31 cellular contexts compared by ENCODE assay signal in genomic region chr10:25696013-25696708, GRCh38.
DNase-seq lines count a peak whose midpoint lies in the region; FAIRE-seq and TF ChIP-seq lines count a peak whose summit lies in the region.
"Had no signal": no experiment of that assay in that cellular context is flagged by ENCODE, and none has a peak within 500 bp of the region (broad histone marks: within the 10 kb centered on the region; RNA-seq: fewer than 3 reads in every experiment).

No MANE protein-coding gene starts in this region.

- H3K27ac ChIP-seq in 22Rv1 (no peak overlapping the region), endodermal cell (ENCODE audit: low read depth, low read length) (no peak overlapping the region), Karpas-422 (ENCODE audit: low read length) (no peak overlapping the region)
- H3K27ac ChIP-seq: breast epithelium, HL-60, KMS-11, left ventricle myocardium inferior, sigmoid colon, stomach had no signal

- no peaks in the 10 kb centered on the region for H3K9me2 ChIP-seq in Karpas-422 (replicated peaks; ENCODE audit: insufficient read depth, low read length)

- no peaks in the 10 kb centered on the region for H3K79me2 ChIP-seq in Karpas-422 (ENCODE audit: low read length)

- no peak overlapping the region for H2AFZ ChIP-seq in Karpas-422 (ENCODE audit: low read length)

- no peak for TF ChIP-seq POLR2A in NB4 (IDR thresholded peaks at IDR 0.05; ENCODE audit: extremely low read depth, insufficient read length)

- H3K27ac Mint-ChIP-seq in Caco-2 (ENCODE audit: unreplicated experiment) (no peak overlapping the region), endodermal cell (no peak overlapping the region)
- H3K27ac Mint-ChIP-seq: activated naive CD8-positive, alpha-beta T cell treated with anti-CD3 and anti-CD28 coated beads for 36 hours; effector memory CD8-positive, alpha-beta T cell; progenitor cell of endocrine pancreas had no signal

- no peaks in the 10 kb centered on the region for H3K4me1 ChIP-seq in Caco-2
- no peaks in the 10 kb centered on the region for H3K4me1 ChIP-seq in endodermal cell (ENCODE audit: control insufficient read depth, insufficient read depth, low read length)
- H3K4me1 ChIP-seq in Karpas-422 (ENCODE audit: low read length) = no peaks in the 10 kb centered on the region
- H3K4me1 ChIP-seq: breast epithelium, left ventricle myocardium inferior, sigmoid colon had no signal

- H3K36me3 ChIP-seq in Caco-2 (ENCODE audit: control insufficient read depth, insufficient read depth, low read length) (no peaks in the 10 kb centered on the region), endodermal cell (ENCODE audit: control insufficient read depth, insufficient read depth, low read length) (no peaks in the 10 kb centered on the region), Karpas-422 (ENCODE audit: insufficient read depth, low read length) (no peaks in the 10 kb centered on the region)
- H3K36me3 ChIP-seq: breast epithelium, left ventricle myocardium inferior, sigmoid colon, stomach had no signal

- H3K36me3 Mint-ChIP-seq in Caco-2 (ENCODE audit: insufficient read depth, unreplicated experiment) (no peaks in the 10 kb centered on the region), endodermal cell (ENCODE audit: low read depth) (no peaks in the 10 kb centered on the region)
- H3K36me3 Mint-ChIP-seq: activated naive CD8-positive, alpha-beta T cell treated with anti-CD3 and anti-CD28 coated beads for 36 hours had no signal

- H3K27me3 ChIP-seq in Caco-2 (replicated peaks; ENCODE audit: control insufficient read depth, insufficient read depth, low read length) (no peaks in the 10 kb centered on the region), endodermal cell (ENCODE audit: control insufficient read depth, insufficient read depth, low read length, poor library complexity, severe bottlenecking) (no peaks in the 10 kb centered on the region), Karpas-422 (ENCODE audit: low read length) (no peaks in the 10 kb centered on the region)
- H3K27me3 ChIP-seq: sigmoid colon, stomach had no signal

- H4K20me1 ChIP-seq in Karpas-422 (ENCODE audit: insufficient read depth, low read depth, low read length) = no peaks in the 10 kb centered on the region

- intact Hi-C loops in Caco-2 (cut with micrococcal nuclease; ENCODE audit: unreplicated experiment) = no loop called here

- DNase-seq in Caco-2 (peak in 1 of 2 experiments; percentile 33), NB4 (ENCODE audit: low read depth) (no peak), endodermal cell (peak; percentile 71), NCI-H446 (lab: John Stamatoyannopoulos, UW) (no peak), T-helper 2 cell (no peak), RCC 7860 (ENCODE audit: low spot score) (no peak), Karpas-422 (no peak)
- DNase-seq: activated CD4-positive, alpha-beta T cell treated with anti-CD3 and anti-CD28 coated beads, Interleukin-2, amount 50 U/mL, for 1 hour; activated effector memory CD4-positive, alpha-beta T cell treated with Interleukin-2 at 50 U/mL for 16 hours; activated naive CD8-positive, alpha-beta T cell treated with anti-CD3 and anti-CD28 coated beads for 36 hours; activated T-cell treated with anti-CD3 and anti-CD28 coated beads, Interleukin-2, amount 50 U/mL, for 1 hour; anterior cingulate cortex; cortex of kidney; DMS153; effector memory CD8-positive, alpha-beta T cell; erythroblast; left ventricle myocardium inferior; NCI-H1436 treated with DMSO at 0.1 percent for 48 hours; NCI-H2081 treated with DMSO at 0.1 percent for 48 hours; NCI-H226; sigmoid colon; stimulated activated CD4-positive, alpha-beta T cell treated with anti-CD3 and anti-CD28 coated beads, Interleukin-12 subunit alpha, Interleukin-12 subunit beta, amount 100 ng/mL, for 4 hours; stimulated activated CD4-positive, alpha-beta T cell treated with anti-CD3 and anti-CD28 coated beads, Interleukin-2, amount 100 ng/mL, for 48 hours; stomach had no signal

- no peak overlapping the region for H3K9ac ChIP-seq in endodermal cell (ENCODE audit: extremely low read depth, low read length, poor library complexity, severe bottlenecking)
- H3K9ac ChIP-seq in Karpas-422 (ENCODE audit: low read length) = no peak overlapping the region
- H3K9ac ChIP-seq: KMS-11 had no signal

- POLR2A ChIA-PET in Caco-2 (lab: Charles Lee) = no interaction called here

- H3K9me3 Mint-ChIP-seq in Caco-2 (ENCODE audit: unreplicated experiment) (no peaks in the 10 kb centered on the region), endodermal cell (no peaks in the 10 kb centered on the region)
- H3K9me3 Mint-ChIP-seq: activated naive CD8-positive, alpha-beta T cell treated with anti-CD3 and anti-CD28 coated beads for 36 hours had no signal

- FAIRE-seq in RCC 7860 (lab: Jason Lieb, UNC) = no peak
- FAIRE-seq: keratinocyte, urothelium cell line had no signal

- 94 to 98% methylated on average over 4 to 6 of the region's 6 CpGs for WGBS in endodermal cell (ENCODE audit: insufficient coverage in 1 of 2, insufficient read length in 1 of 2), 2 experiments

- BruUV-seq in Caco-2 (replicated peaks; lab: Mats Ljungman, UMichigan) = no TSS peak

- TF ChIP-seq CTCF in 22Rv1 (IDR thresholded peaks at IDR 0.05) = 0 out of 2 replicates have a peak, but pooled peaks have one; percentile 2
- TF ChIP-seq CTCF in Caco-2 (IDR thresholded peaks at IDR 0.05; ENCODE audit: insufficient read depth in 1 of 2, low read depth in 1 of 2, low read length in 1 of 2, severe bottlenecking in 1 of 2, unreplicated experiment in 1 of 2) = peak; percentile 33 to 39
- TF ChIP-seq CTCF in NB4 (IDR thresholded peaks at IDR 0.05; ENCODE audit: low read depth, low read length) = peak; percentile 4
- TF ChIP-seq CTCF in endodermal cell (conservative IDR thresholded peaks at IDR 0.05) = peak; percentile 62

- H3K4me3 Mint-ChIP-seq in Caco-2 (ENCODE audit: unreplicated experiment) (no peak overlapping the region), endodermal cell (no peak overlapping the region)
- H3K4me3 Mint-ChIP-seq: activated naive CD8-positive, alpha-beta T cell treated with anti-CD3 and anti-CD28 coated beads for 36 hours; effector memory CD8-positive, alpha-beta T cell had no signal

- H3K4me2 ChIP-seq in Karpas-422 (ENCODE audit: low read depth, low read length, poor library complexity, severe bottlenecking) = no peak overlapping the region
- H3K4me2 ChIP-seq: KMS-11 had no signal

- CTCF ChIA-PET in Caco-2 (lab: Charles Lee) = interaction anchor here (0.5 kb wide), 1 partner anchor 27 kb away, joined by 4 read pairs; no protein-coding TSS in a partner anchor

- H3K27me3 Mint-ChIP-seq in Caco-2 (ENCODE audit: insufficient read depth, unreplicated experiment) (peaks cover 11% of the 10 kb centered on the region), endodermal cell (ENCODE audit: insufficient read depth) (peaks cover 3% of the 10 kb centered on the region)

- H3K4me1 Mint-ChIP-seq in Caco-2 (ENCODE audit: low read depth, unreplicated experiment) = no peaks in the 10 kb centered on the region
- no peaks in the 10 kb centered on the region for H3K4me1 Mint-ChIP-seq in endodermal cell
- H3K4me1 Mint-ChIP-seq: activated naive CD8-positive, alpha-beta T cell treated with anti-CD3 and anti-CD28 coated beads for 36 hours had no signal

- H3K4me3 ChIP-seq in Caco-2 (ENCODE audit: low read depth, low read length) = no peak overlapping the region
- H3K4me3 ChIP-seq in NB4 (ENCODE audit: low read depth, low read length) = no peak overlapping the region
- no peak overlapping the region for H3K4me3 ChIP-seq in endodermal cell (ENCODE audit: low read length)
- H3K4me3 ChIP-seq in Karpas-422 (ENCODE audit: low read length) = no peak overlapping the region
- H3K4me3 ChIP-seq: breast epithelium, left ventricle myocardium inferior, sigmoid colon, stomach had no signal

- no peaks in the 10 kb centered on the region for H3K9me3 ChIP-seq in Caco-2
- no peaks in the 10 kb centered on the region for H3K9me3 ChIP-seq in endodermal cell (ENCODE audit: control insufficient read depth, low read length)
- H3K9me3 ChIP-seq in Karpas-422 (ENCODE audit: low read length) = no peaks in the 10 kb centered on the region
- H3K9me3 ChIP-seq: breast epithelium, sigmoid colon, stomach had no signal

Comparison
In these comparisons a context has a peak if more than half of its experiments do, and no peak if none do; other contexts are left out.
1. CTCF ChIP-seq: peak in every context shown above with its lines; median percentile 62 in endodermal cell; 36 in Caco-2; 4 in NB4; 2 in 22Rv1.